In the genomic region with DNA sequence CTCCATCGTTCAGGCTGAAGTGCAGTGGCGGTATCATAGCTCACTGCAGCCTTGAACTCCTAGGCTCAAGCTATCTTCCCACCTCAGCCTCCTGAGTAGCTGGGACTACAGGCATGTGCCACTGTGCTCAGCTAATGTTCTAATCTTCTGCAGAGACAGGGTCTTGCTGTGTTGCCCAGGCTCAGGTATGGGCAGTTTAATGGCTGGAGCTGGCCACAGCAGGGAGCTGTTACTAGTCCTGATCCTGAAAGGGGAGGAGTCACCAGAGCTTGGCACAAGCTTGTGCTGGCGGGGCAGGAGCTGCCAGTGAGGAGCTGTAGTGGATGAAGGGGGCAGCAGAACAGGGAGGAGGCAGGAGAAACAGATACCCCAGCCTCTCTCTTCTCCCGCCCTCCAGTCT, we compare ENCODE assay signal across 19 cellular contexts. TPM values are rescaled to one million over a fixed set of nuclear protein-coding genes. Genes with fewer than 3 reads are reported as not detected.
DNase-seq lines count a peak whose midpoint lies in the region; ATAC-seq, FAIRE-seq and TF ChIP-seq lines count a peak whose summit lies in the region.
"Had no signal": no experiment of that assay in that cellular context is flagged by ENCODE, and none has a peak within 500 bp of the region (broad histone marks: within the 10 kb centered on the region; RNA-seq: fewer than 3 reads in every experiment).

No MANE protein-coding gene starts in this region.

- H3K9me3 ChIP-seq in HCT116 (ENCODE audit: control insufficient read depth in 1 of 2, insufficient read depth in 1 of 2, low read depth in 1 of 2, low read length in 2 of 2) (no peaks in the 10 kb centered on the region), HepG2 (ENCODE audit: low read length) (no peaks in the 10 kb centered on the region), SJCRH30 (replicated peaks) (no peaks in the 10 kb centered on the region), tibial artery (no peaks in the 10 kb centered on the region)
- H3K9me3 ChIP-seq: BLaER1, HAP-1 had no signal

- no peak overlapping the region for H3K27ac ChIP-seq in HCT116 (ENCODE audit: low read depth, low read length)
- H3K27ac ChIP-seq in HepG2 (ENCODE audit: extremely low read length, insufficient read depth, low read length), result no peak overlapping the region
- no peak overlapping the region for H3K27ac ChIP-seq in SJCRH30
- H3K27ac ChIP-seq in tibial artery, result no peak overlapping the region
- H3K27ac ChIP-seq: BLaER1, GM23248 had no signal

- H3K9me3 Mint-ChIP-seq in WTC11, result no peaks in the 10 kb centered on the region
- H3K9me3 Mint-ChIP-seq: CD4-positive, alpha-beta memory T cell; HFFc6 had no signal

- H4K20me1 ChIP-seq in HCT116 (ENCODE audit: insufficient read depth) (no peaks in the 10 kb centered on the region), HepG2 (ENCODE audit: insufficient read depth, low read length) (no peaks in the 10 kb centered on the region)

- H3K9ac ChIP-seq in HCT116 (ENCODE audit: low read length) (no peak overlapping the region), HepG2 (ENCODE audit: insufficient read depth, low read depth, low read length) (no peak overlapping the region)
- H3K9ac ChIP-seq: BLaER1, GM23248 had no signal

- TF ChIP-seq CTCF in HCT116 (IDR thresholded peaks at IDR 0.05 in 2 of 3, conservative IDR thresholded peaks at IDR 0.05 in 1 of 3; ENCODE audit: borderline replicate concordance in 1 of 3, insufficient read depth in 1 of 3, low read depth in 2 of 3, low read length in 2 of 3) (no peak), WTC11 (IDR thresholded peaks at IDR 0.05) (no peak), HepG2 (CRISPR knock-in tag; IDR thresholded peaks at IDR 0.05) (no peak), tibial artery (IDR thresholded peaks at IDR 0.05) (no peak)

- peaks cover 0 to 5% of the 10 kb centered on the region in 2 experiments; a peak in 1 of 4 replicates for H3K36me3 ChIP-seq in HCT116 (ENCODE audit: control insufficient read depth in 1 of 2, insufficient read depth in 2 of 2, low read length in 2 of 2)
- 0 out of 5 replicates have a peak, but pooled peaks cover 0 to 3% of the 10 kb centered on the region in 2 experiments for H3K36me3 ChIP-seq in HepG2 (replicated peaks in 1 of 2; ENCODE audit: control insufficient read depth in 1 of 2, insufficient read depth in 2 of 2, low read length in 2 of 2)
- H3K36me3 ChIP-seq in SJCRH30, result peaks cover 21% of the 10 kb centered on the region
- H3K36me3 ChIP-seq in tibial artery, result no peaks in the 10 kb centered on the region

- ATAC-seq in HCT116 (peak; percentile 56; the same call in 1 of the 2 replicates), WTC11 (no peak), HepG2 (no peak)

- CTCF ChIA-PET in HCT116 (lab: Charles Lee) (interaction anchor here (1.2 to 1.3 kb wide), 2 partner anchors 36 to 71 kb away, joined by 4 read pairs; no protein-coding TSS in a partner anchor), WTC11 (lab: Charles Lee) (interaction anchor here (0.6 to 2.6 kb wide), 3 partner anchors 10 to 50 kb away, joined by 3 to 9 read pairs (median 5); a partner anchor contains a TSS), HepG2 (lab: Yijun Ruan, JAX; ENCODE audit: low intra/inter-chr PET ratio, low total read pairs) (no interaction called here)

- TF ChIP-seq RAD21 in HCT116 (IDR thresholded peaks at IDR 0.05; ENCODE audit: low read depth), result no peak
- no peak for TF ChIP-seq RAD21 in HepG2 (CRISPR knock-in tag; IDR thresholded peaks at IDR 0.05)

- H3K4me3 ChIP-seq in HCT116 (replicated peaks in 1 of 2; ENCODE audit: low read depth in 1 of 2, low read length in 2 of 2), result no peak overlapping the region
- H3K4me3 ChIP-seq in HepG2 (replicated peaks in 1 of 3; ENCODE audit: insufficient read depth in 1 of 3, low read depth in 2 of 3, low read length in 3 of 3), result no peak overlapping the region
- no peak overlapping the region for H3K4me3 ChIP-seq in SJCRH30
- H3K4me3 ChIP-seq in tibial artery, result no peak overlapping the region
- H3K4me3 ChIP-seq: BLaER1, GM23248, HAP-1 had no signal

- TF ChIP-seq POLR2A in HCT116 (IDR thresholded peaks at IDR 0.05; ENCODE audit: borderline replicate concordance, extremely low read depth, insufficient read depth, insufficient read length) (no peak), HepG2 (IDR thresholded peaks at IDR 0.05; ENCODE audit: insufficient read depth in 1 of 2, low read depth in 2 of 2, low read length in 2 of 2) (no peak)

- no peaks in the 10 kb centered on the region for H3K27me3 Mint-ChIP-seq in WTC11 (ENCODE audit: low read depth)
- H3K27me3 Mint-ChIP-seq: CD4-positive, alpha-beta memory T cell had no signal

- in situ Hi-C loops in HepG2 (cut with HindIII; ENCODE audit: extremely low pct_ligation_motif_present, low pct_unique_long_range_greater_than_20kb), result no loop called here

- WGBS in HepG2 (ENCODE audit: low lambda C conversion rate), result 93% methylated on average over 4 of the region's 4 CpGs

- TF ChIP-seq EP300 in HepG2 (IDR thresholded peaks at IDR 0.05; ENCODE audit: low read depth in 2 of 2, low read length in 2 of 2) (no peak), HepG2 (CRISPR knock-in tag; IDR thresholded peaks at IDR 0.05; ENCODE audit: borderline replicate concordance) (no peak)

- intact Hi-C loops in HCT116 (cut with micrococcal nuclease), result no loop called here
- intact Hi-C loops in HepG2 (cut with micrococcal nuclease; ENCODE audit: unreplicated experiment), result no loop called here
- intact Hi-C loops in tibial artery (cut with DNase I; ENCODE audit: low total_unique reads), result no loop called here

- H3K27me3 ChIP-seq in HCT116 (ENCODE audit: insufficient read depth, low read length), result no peaks in the 10 kb centered on the region
- H3K27me3 ChIP-seq in HepG2 (ENCODE audit: control insufficient read depth in 1 of 2, insufficient read depth in 2 of 2, low read length in 2 of 2), result no peaks in the 10 kb centered on the region
- no peaks in the 10 kb centered on the region for H3K27me3 ChIP-seq in SJCRH30
- no peaks in the 10 kb centered on the region for H3K27me3 ChIP-seq in tibial artery
- H3K27me3 ChIP-seq: BLaER1 had no signal

- RAD21 ChIA-PET in HCT116 (lab: Charles Lee; ENCODE audit: low non-redundant PET in 1 of 2, low total read pairs in 2 of 2, uncharacterized antibody in 2 of 2, unreplicated experiment in 2 of 2), result no interaction called here

- no peak for FAIRE-seq in HepG2 (lab: Jason Lieb, UNC)
- FAIRE-seq: A204.1, GM12892, GM18507, HTR-8/SVneo had no signal

- no peak overlapping the region for H3K4me2 ChIP-seq in HCT116 (ENCODE audit: low read length)
- no peak overlapping the region for H3K4me2 ChIP-seq in HepG2 (ENCODE audit: low read depth, low read length)
- H3K4me2 ChIP-seq: BLaER1 had no signal

- H3K4me1 ChIP-seq in HCT116 (ENCODE audit: control insufficient read depth in 1 of 2, insufficient read depth in 2 of 2, low read length in 2 of 2) (peaks cover 0 to 7% of the 10 kb centered on the region in 2 experiments; a peak in 2 of 4 replicates), HepG2 (ENCODE audit: insufficient read depth, low read length) (no peaks in the 10 kb centered on the region), SJCRH30 (peaks cover 5% of the 10 kb centered on the region; the same call in 1 of the 2 replicates), tibial artery (no peaks in the 10 kb centered on the region)
- H3K4me1 ChIP-seq: HAP-1 had no signal

- peak overlapping the region; percentile 23; the same call in 1 of the 2 replicates for H3K27ac Mint-ChIP-seq in WTC11
- H3K27ac Mint-ChIP-seq: HFFc6 had no signal

- peaks cover 25% of the 10 kb centered on the region for H3K36me3 Mint-ChIP-seq in WTC11
- H3K36me3 Mint-ChIP-seq: CD14-positive monocyte had no signal

- POLR2A ChIA-PET in HCT116 (lab: Charles Lee) (no interaction called here), WTC11 (lab: Charles Lee) (no interaction called here), HepG2 (lab: Yijun Ruan, JAX) (no interaction called here)

- H2AFZ ChIP-seq in HCT116 (ENCODE audit: low read depth, low read length, poor library complexity, severe bottlenecking) (no peak overlapping the region), HepG2 (ENCODE audit: low read length) (no peak overlapping the region)
- H2AFZ ChIP-seq: GM23248 had no signal

- no peaks in the 10 kb centered on the region for H3K9me2 ChIP-seq in HCT116 (ENCODE audit: insufficient read depth)

- no peak overlapping the region for H3K4me3 Mint-ChIP-seq in WTC11
- H3K4me3 Mint-ChIP-seq: CD14-positive monocyte; CD4-positive, alpha-beta memory T cell; HFFc6 had no signal

- DNase-seq in HCT116 (ENCODE audit: low read depth, low spot score) (no peak), WTC11 (ENCODE audit: low spot score) (no peak), HepG2 (ENCODE audit: low spot score) (no peak), SJCRH30 (no peak), kidney glomerular epithelial cell (lab: John Stamatoyannopoulos, UW) (no peak), tibial artery (no peak)
- DNase-seq: CD4-positive, alpha-beta memory T cell; DMS153; DMS79; GDM1; GM23248; HFFc6 had no signal

- peaks cover 55% of the 10 kb centered on the region for H3K79me2 ChIP-seq in HCT116 (ENCODE audit: insufficient read depth, low read length)
- H3K79me2 ChIP-seq in HepG2 (ENCODE audit: insufficient read depth, low read length), result no peaks in the 10 kb centered on the region

- 0 out of 2 replicates have a peak, but pooled peaks cover 2% of the 10 kb centered on the region for H3K4me1 Mint-ChIP-seq in WTC11
- H3K4me1 Mint-ChIP-seq: CD14-positive monocyte; CD4-positive, alpha-beta memory T cell had no signal

- BruUV-seq in HCT116 (replicated peaks; lab: Mats Ljungman, UMichigan) (no TSS peak), HepG2 (replicated peaks; lab: Mats Ljungman, UMichigan) (no TSS peak)

RNA-seq across cellular contexts. Expression of a gene that starts 10.6 kb away (rescaled TPM):
- total RNA-seq in HCT116 (2021; ENCODE audit: unreplicated experiment) (20.5 TPM), WTC11 (2021) (30.7 to 36.9 TPM (median 33.6 TPM) in 3 replicates), HepG2 (2016; rRNA removed; fragmentation: Illumina TruSeq; extraction: Trizol) (3.8 and 7.1 TPM in 2 replicates)
- 12.0 and 12.5 TPM in 2 replicates for polyA plus RNA-seq in HCT116 (2012)
- 4.1 and 4.4 TPM in 2 replicates for total RNA-seq in HepG2 (2016; cell fraction: cytosol; rRNA removed; fragmentation: Illumina TruSeq; extraction: Trizol; ENCODE audit: low read depth)
- 2.9 and 6.5 TPM in 2 replicates for total RNA-seq in HepG2 (2016; cell fraction: insoluble cytoplasmic fraction; rRNA removed; fragmentation: Illumina TruSeq; extraction: Trizol)
- 5.8 and 6.5 TPM in 2 replicates for total RNA-seq in HepG2 (2016; cell fraction: membrane; rRNA removed; fragmentation: Illumina TruSeq; extraction: Trizol)
- 7.0 and 7.1 TPM in 2 replicates for total RNA-seq in HepG2 (2016; cell fraction: nucleus; rRNA removed; fragmentation: Illumina TruSeq; extraction: Trizol)
- 12.9 and 14.3 TPM in 2 replicates for polyA plus RNA-seq in HepG2 (2011; rRNA removed)
- 6.4 and 7.2 TPM in 2 replicates for polyA plus RNA-seq in HepG2 (2011; cell fraction: cytosol; rRNA removed)
- polyA plus RNA-seq in HepG2 (2011; cell fraction: nucleus; rRNA removed), result 31.6 and 33.2 TPM in 2 replicates
- polyA plus RNA-seq in HepG2 (2012), result 5.8 and 5.9 TPM in 2 replicates
- polyA plus RNA-seq in HepG2 (2016; cell fraction: cytosol; fragmentation: Illumina TruSeq; extraction: Trizol; ENCODE audit: low read depth), result 5.1 and 6.6 TPM in 2 replicates
- polyA plus RNA-seq in HepG2 (2016; cell fraction: insoluble cytoplasmic fraction; fragmentation: Illumina TruSeq; extraction: Trizol; ENCODE audit: low read depth), result 4.7 and 5.1 TPM in 2 replicates
- 6.2 and 7.5 TPM in 2 replicates for polyA plus RNA-seq in HepG2 (2016; cell fraction: membrane; fragmentation: Illumina TruSeq; extraction: Trizol; ENCODE audit: low read depth)
- 20.3 and 25.3 TPM in 2 replicates for polyA plus RNA-seq in HepG2 (2016; cell fraction: nucleus; fragmentation: Illumina TruSeq; extraction: Trizol; ENCODE audit: insufficient read depth, low read depth)
- 26.4 and 34.9 TPM in 2 replicates for polyA minus RNA-seq in HepG2 (2011; rRNA and poly(A)+ RNA removed; ENCODE audit: low replicate concordance)
- polyA minus RNA-seq in HepG2 (2011; cell fraction: cytosol; rRNA and poly(A)+ RNA removed), result 8.7 and 9.2 TPM in 2 replicates
- 9.5 and 9.8 TPM in 2 replicates for polyA minus RNA-seq in HepG2 (2011; cell fraction: nucleus; rRNA and poly(A)+ RNA removed)
- 23.9 and 25.5 TPM in 2 replicates for total RNA-seq in SJCRH30 (2014; rRNA removed; shearing (Covaris generic))

RNA-seq across cellular contexts. Expression of a gene that starts 53.7 kb away (rescaled TPM):
- 0.34 TPM for total RNA-seq in HCT116 (2021; ENCODE audit: unreplicated experiment)
- 0.49 and 0.70 TPM in 2 replicates for polyA plus RNA-seq in HCT116 (2012)
- total RNA-seq in WTC11 (2021), result 0.37 to 0.80 TPM (median 0.50 TPM) in 3 replicates
- total RNA-seq in HepG2 (2016; rRNA removed; fragmentation: Illumina TruSeq; extraction: Trizol), result 2.0 TPM in 2 replicates
- total RNA-seq in HepG2 (2016; cell fraction: cytosol; rRNA removed; fragmentation: Illumina TruSeq; extraction: Trizol; ENCODE audit: low read depth), result 0.53 and 2.6 TPM in 2 replicates
- 1.5 and 2.6 TPM in 2 replicates for total RNA-seq in HepG2 (2016; cell fraction: insoluble cytoplasmic fraction; rRNA removed; fragmentation: Illumina TruSeq; extraction: Trizol)
- 2.0 and 2.4 TPM in 2 replicates for total RNA-seq in HepG2 (2016; cell fraction: membrane; rRNA removed; fragmentation: Illumina TruSeq; extraction: Trizol)
- 0.62 and 0.97 TPM in 2 replicates for total RNA-seq in HepG2 (2016; cell fraction: nucleus; rRNA removed; fragmentation: Illumina TruSeq; extraction: Trizol)
- polyA plus RNA-seq in HepG2 (2011; rRNA removed), result 0.98 and 1.1 TPM in 2 replicates
- 0.86 and 0.90 TPM in 2 replicates for polyA plus RNA-seq in HepG2 (2011; cell fraction: cytosol; rRNA removed)
- polyA plus RNA-seq in HepG2 (2011; cell fraction: nucleus; rRNA removed), result 0.35 and 0.48 TPM in 2 replicates
- polyA plus RNA-seq in HepG2 (2012), result 0.55 and 0.58 TPM in 2 replicates
- polyA plus RNA-seq in HepG2 (2016; cell fraction: cytosol; fragmentation: Illumina TruSeq; extraction: Trizol; ENCODE audit: low read depth), result 2.2 and 2.6 TPM in 2 replicates
- 1.3 and 1.8 TPM in 2 replicates for polyA plus RNA-seq in HepG2 (2016; cell fraction: insoluble cytoplasmic fraction; fragmentation: Illumina TruSeq; extraction: Trizol; ENCODE audit: low read depth)
- 1.6 TPM in 2 replicates for polyA plus RNA-seq in HepG2 (2016; cell fraction: membrane; fragmentation: Illumina TruSeq; extraction: Trizol; ENCODE audit: low read depth)
- 0.93 and 1.2 TPM in 2 replicates for polyA plus RNA-seq in HepG2 (2016; cell fraction: nucleus; fragmentation: Illumina TruSeq; extraction: Trizol; ENCODE audit: insufficient read depth, low read depth)
- 0.44 TPM in 1 of 2 replicates, not detected in the other for polyA minus RNA-seq in HepG2 (2011; rRNA and poly(A)+ RNA removed; ENCODE audit: low replicate concordance)
- polyA minus RNA-seq in HepG2 (2011; cell fraction: cytosol; rRNA and poly(A)+ RNA removed), result 0.18 TPM in 1 of 2 replicates, not detected in the other
- polyA minus RNA-seq in HepG2 (2011; cell fraction: nucleus; rRNA and poly(A)+ RNA removed), result 0.13 and 0.75 TPM in 2 replicates
- total RNA-seq in SJCRH30 (2014; rRNA removed; shearing (Covaris generic)), result 0.68 and 0.75 TPM in 2 replicates
- total RNA-seq: GM23248 had no signal
- polyA plus RNA-seq: CD14-positive monocyte had no signal
